23 cellular contexts compared by ENCODE assay signal in genomic region chr5:112717506-112718082, GRCh38.
"Had no signal": no experiment of that assay in that cellular context is flagged by ENCODE, and none has a peak within 500 bp of the region (broad histone marks: within the 10 kb centered on the region; RNA-seq: fewer than 3 reads in every experiment).

No MANE protein-coding gene starts in this region.

- H3K4me3 ChIP-seq: coronary artery, esophagus muscularis mucosa, hepatocyte, left ventricle myocardium inferior, lower lobe of right lung, testis, tibial nerve, upper lobe of right lung, vagina had no signal

- DNase-seq: effector CD4-positive, alpha-beta T cell; foreskin keratinocyte; head of caudate nucleus; kidney; left cardiac atrium; left ventricle myocardium inferior; lower lobe of right lung; mesenchymal stem cell; naive B cell; posterior cingulate gyrus; stimulated activated CD4-positive, alpha-beta T cell treated with anti-CD3 and anti-CD28 coated beads, Interleukin-2, amount 100 ng/mL, for 24 hours; stimulated activated CD4-positive, alpha-beta T cell treated with anti-CD3 and anti-CD28 coated beads, Interleukin-4, amount 100 ng/mL, for 4 hours; stimulated activated naive B cell treated with anti-CD40 and anti-IgM and Interleukin-4, amounts not matched to agents 10 μg/mL and 1 μg/mL and 100 μg/mL, for 72 hours; stimulated activated naive CD8-positive, alpha-beta T cell treated with anti-CD3 and anti-CD28 coated beads, Interleukin-15, amount 100 ng/mL, for 72 hours; testis; upper lobe of right lung had no signal

- FAIRE-seq: kidney had no signal

- H3K27me3 Mint-ChIP-seq: naive B cell; stimulated activated naive B cell treated with anti-CD40 and anti-IgM and Interleukin-4, amounts not matched to agents 10 μg/mL and 1 μg/mL and 100 μg/mL, for 72 hours; stimulated activated naive CD8-positive, alpha-beta T cell treated with anti-CD3 and anti-CD28 coated beads, Interleukin-15, amount 100 ng/mL, for 72 hours had no signal

- ATAC-seq: foreskin keratinocyte; left cardiac atrium; lower lobe of right lung; sciatic nerve; stimulated activated naive B cell treated with anti-CD40 and anti-IgM and Interleukin-4, amounts not matched to agents 10 μg/mL and 1 μg/mL and 100 μg/mL, for 72 hours; stimulated activated naive CD8-positive, alpha-beta T cell treated with anti-CD3 and anti-CD28 coated beads, Interleukin-15, amount 100 ng/mL, for 72 hours; upper lobe of right lung had no signal

- H3K9me3 Mint-ChIP-seq: naive B cell; stimulated activated naive B cell treated with anti-CD40 and anti-IgM and Interleukin-4, amounts not matched to agents 10 μg/mL and 1 μg/mL and 100 μg/mL, for 72 hours; stimulated activated naive CD8-positive, alpha-beta T cell treated with anti-CD3 and anti-CD28 coated beads, Interleukin-15, amount 100 ng/mL, for 72 hours had no signal

- H3K27ac Mint-ChIP-seq: nephron; stimulated activated naive B cell treated with anti-CD40 and anti-IgM and Interleukin-4, amounts not matched to agents 10 μg/mL and 1 μg/mL and 100 μg/mL, for 72 hours; stimulated activated naive CD8-positive, alpha-beta T cell treated with anti-CD3 and anti-CD28 coated beads, Interleukin-15, amount 100 ng/mL, for 72 hours had no signal

- H3K4me3 Mint-ChIP-seq: nephron; stimulated activated naive B cell treated with anti-CD40 and anti-IgM and Interleukin-4, amounts not matched to agents 10 μg/mL and 1 μg/mL and 100 μg/mL, for 72 hours; stimulated activated naive CD8-positive, alpha-beta T cell treated with anti-CD3 and anti-CD28 coated beads, Interleukin-15, amount 100 ng/mL, for 72 hours had no signal

- H3K4me1 Mint-ChIP-seq: nephron had no signal
